Comparison of ENCODE assay signal across 1 cellular context in the genomic region with DNA sequence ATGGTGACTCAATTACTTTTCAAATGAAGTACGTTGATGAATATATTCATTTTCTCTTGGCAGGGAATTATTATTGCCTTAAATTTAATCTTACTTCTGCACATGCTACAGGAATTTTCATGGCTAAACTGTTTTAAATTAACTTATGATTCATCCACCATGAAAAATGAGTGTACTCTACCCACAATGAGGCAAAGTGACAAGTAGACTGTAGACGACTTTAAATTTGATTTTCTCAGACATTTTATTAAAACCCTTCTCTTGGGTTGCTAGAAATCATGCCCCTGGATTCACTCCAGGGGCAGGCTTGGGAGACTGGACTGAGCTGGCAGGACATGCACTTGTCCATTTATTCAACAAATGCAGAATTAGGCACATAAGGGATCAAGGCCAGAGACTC.
TF ChIP-seq lines count a peak whose summit lies in the region.

No MANE protein-coding gene starts in this region.

TF ChIP-seq in IMR-90, 13 proteins besides CTCF, POLR2A, EP300 and RAD21:
- TF ChIP-seq BHLHE40 (IDR thresholded peaks at IDR 0.05; ENCODE audit: low read depth, low read length): 0 out of 2 replicates have a peak, but pooled peaks have one; percentile 11
- no peak for TF ChIP-seq SMC3 (IDR thresholded peaks at IDR 0.05; ENCODE audit: low read depth, low read length)
